In the genomic region with DNA sequence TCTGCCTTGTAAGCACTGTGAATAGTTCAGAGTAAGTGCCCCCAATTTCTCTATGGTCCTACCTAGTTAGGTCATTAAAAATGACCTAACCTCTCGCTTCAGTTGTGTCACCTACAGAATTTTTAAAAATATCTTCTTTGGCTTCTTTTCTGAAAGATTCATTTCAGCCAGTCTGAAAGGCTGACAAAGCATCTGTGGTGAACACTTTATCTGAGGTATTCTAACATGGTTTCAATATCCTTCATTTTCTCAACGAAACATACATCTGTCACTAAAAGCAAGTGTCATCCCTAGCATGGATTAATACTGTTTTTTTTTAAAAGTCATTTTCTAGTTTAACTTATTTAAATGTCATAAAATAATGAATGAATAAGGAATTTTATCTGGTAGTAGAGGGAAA, we compare ENCODE assay signal across 25 cellular contexts.
"Had no signal": no experiment of that assay in that cellular context is flagged by ENCODE, and none has a peak within 500 bp of the region (broad histone marks: within the 10 kb centered on the region; RNA-seq: fewer than 3 reads in every experiment).

No MANE protein-coding gene starts in this region.

- H3K27me3 Mint-ChIP-seq: naive B cell; natural killer cell treated with Interleukin-12 subunit alpha and Interleukin-12 subunit beta and Interleukin-15 and Interleukin-18, amount 100 ng/mL, for 72 hours; progenitor cell of endocrine pancreas; type B pancreatic cell had no signal

- H3K9me3 Mint-ChIP-seq: immature natural killer cell; mesothelial cell of epicardium; naive B cell; natural killer cell treated with Interleukin-12 subunit alpha and Interleukin-12 subunit beta and Interleukin-15 and Interleukin-18, amount 100 ng/mL, for 72 hours; neural crest cell; type B pancreatic cell had no signal

- H3K4me3 Mint-ChIP-seq: immature natural killer cell; mesothelial cell of epicardium; naive B cell; natural killer cell treated with Interleukin-12 subunit alpha and Interleukin-12 subunit beta and Interleukin-15 and Interleukin-18, amount 100 ng/mL, for 72 hours; neural crest cell; type B pancreatic cell had no signal

- H3K9ac ChIP-seq: parathyroid adenoma had no signal

- ATAC-seq: left lung; mucosa of descending colon; natural killer cell treated with Interleukin-12 subunit alpha and Interleukin-12 subunit beta and Interleukin-15 and Interleukin-18, amount 100 ng/mL, for 72 hours; right lobe of liver had no signal

- H2AFZ ChIP-seq: parathyroid adenoma had no signal

- H3K27me3 ChIP-seq: dorsolateral prefrontal cortex, left lung, neutrophil, right lobe of liver, stomach, thyroid gland had no signal

- H3K27ac Mint-ChIP-seq: immature natural killer cell; mesothelial cell of epicardium; natural killer cell treated with Interleukin-12 subunit alpha and Interleukin-12 subunit beta and Interleukin-15 and Interleukin-18, amount 100 ng/mL, for 72 hours; progenitor cell of endocrine pancreas; type B pancreatic cell had no signal

- H3K4me3 ChIP-seq: dorsolateral prefrontal cortex, left lung, mucosa of descending colon, right lobe of liver, stomach, thyroid gland had no signal

- H3K27ac ChIP-seq: dorsolateral prefrontal cortex, left lung, neutrophil, parathyroid adenoma, right lobe of liver, stomach, thyroid gland had no signal

- H3K9me3 ChIP-seq: left lung, mucosa of descending colon, neutrophil, right lobe of liver, stomach, thyroid gland had no signal

- DNase-seq: dorsolateral prefrontal cortex; effector CD4-positive, alpha-beta T cell; hypothalamus; immature natural killer cell; kidney; left lung; mesenchymal stem cell; mucosa of descending colon; naive B cell; right lobe of liver; small intestine; stimulated activated CD4-positive, alpha-beta T cell treated with anti-CD3 and anti-CD28 coated beads, Interleukin-12 subunit alpha, Interleukin-12 subunit beta, amount 100 ng/mL, for 4 hours; stimulated activated CD4-positive, alpha-beta T cell treated with anti-CD3 and anti-CD28 coated beads, Interleukin-1b, Interleukin-23, amount 100 ng/mL, for 48 hours; stimulated activated CD4-positive, alpha-beta T cell treated with anti-CD3 and anti-CD28 coated beads, Interleukin-4, amount 100 ng/mL, for 1 hour; stimulated activated CD8-positive, alpha-beta memory T cell treated with anti-CD3 and anti-CD28 coated beads, Interleukin-4, amount 100 ng/mL, for 48 hours; stimulated activated naive CD4-positive, alpha-beta T cell treated with Interleukin-2 at 50 U/mL for 16 hours; stomach; thyroid gland had no signal
